ENCODE assay signal across 22 cellular contexts in the genomic region with DNA sequence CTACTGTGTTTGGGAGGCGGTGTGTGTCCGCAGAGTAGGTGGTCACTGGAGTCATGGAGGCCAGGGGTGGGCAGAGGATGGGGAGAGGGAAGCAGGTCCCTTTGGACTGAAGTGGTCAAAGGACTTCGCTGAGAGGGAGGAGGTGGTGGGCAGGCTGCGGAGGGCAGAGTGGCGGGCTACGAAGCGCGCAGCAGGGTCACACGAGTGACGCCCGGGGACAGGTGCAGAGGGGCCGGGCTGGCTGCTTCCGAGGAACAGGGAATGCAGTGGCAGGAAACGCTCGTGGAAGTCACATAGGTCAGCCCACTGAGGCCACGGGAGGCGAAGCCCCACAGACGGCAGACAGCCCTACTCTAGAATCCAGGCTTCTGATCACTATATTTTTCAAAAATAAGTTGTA.
"Had no signal": no experiment of that assay in that cellular context is flagged by ENCODE, and none has a peak within 500 bp of the region (broad histone marks: within the 10 kb centered on the region; RNA-seq: fewer than 3 reads in every experiment).

No MANE protein-coding gene starts in this region.

- H3K36me3 ChIP-seq: brain microvascular endothelial cell, heart right ventricle, neutrophil, pancreas, right atrium auricular region, thoracic aorta had no signal

- DNase-seq: activated CD4-positive, alpha-beta T cell treated with anti-CD3 and anti-CD28 coated beads for 36 hours; activated CD4-positive, CD25-positive, alpha-beta regulatory T cell; activated CD8-positive, alpha-beta memory T cell treated with anti-CD3 and anti-CD28 coated beads, Interleukin-2, amount 50 U/mL, for 4 hours; activated gamma-delta T cell; activated naive CD4-positive, alpha-beta T cell treated with anti-CD3 and anti-CD28 coated beads, Interleukin-2, amount 10 ng/mL, durations not matched to agents 7 days and 5 days; activated T-cell treated with anti-CD3 and anti-CD28 coated beads, Interleukin-2, amount 50 U/mL, for 24 hours; amniotic stem cell; brain microvascular endothelial cell; cortex of kidney; foreskin melanocyte; heart right ventricle; mesendoderm; pancreas; stimulated activated CD4-positive, alpha-beta T cell treated with anti-CD3 and anti-CD28 coated beads, Interleukin-15, amount 100 ng/mL, for 24 hours; stimulated activated CD4-positive, alpha-beta T cell treated with anti-CD3 and anti-CD28 coated beads, Interleukin-2, amount 100 ng/mL, for 24 hours; stimulated activated naive CD4-positive, alpha-beta T cell treated with Interleukin-2 at 50 U/mL for 16 hours had no signal

- H3K9me3 ChIP-seq: neutrophil, pancreas, right atrium auricular region, thoracic aorta had no signal

- H3K4me1 ChIP-seq: heart right ventricle, pancreas, right atrium auricular region had no signal

- H3K27me3 ChIP-seq: brain microvascular endothelial cell, heart right ventricle, neutrophil, pancreas, right atrium auricular region had no signal

- ATAC-seq: activated CD4-positive, alpha-beta T cell treated with anti-CD3 and anti-CD28 coated beads for 36 hours; esophagus mucosa; heart right ventricle; left lobe of liver; pancreas had no signal

- H3K4me3 ChIP-seq: heart right ventricle, lung, pancreas, right atrium auricular region, thoracic aorta had no signal

- H3K27ac ChIP-seq: brain microvascular endothelial cell, heart right ventricle, neutrophil, pancreas, right atrium auricular region, thoracic aorta had no signal
